21 cellular contexts compared by ENCODE assay signal in genomic region chr7:73299812-73300211, GRCh38. TPM values are rescaled to one million over a fixed set of nuclear protein-coding genes. Genes with fewer than 3 reads are reported as not detected.
"Had no signal": no experiment of that assay in that cellular context is flagged by ENCODE, and none has a peak within 500 bp of the region (broad histone marks: within the 10 kb centered on the region; RNA-seq: fewer than 3 reads in every experiment).

No MANE protein-coding gene starts in this region.

RNA-seq across cellular contexts. Expression of gene TRIM50, which starts 28.1 kb away (rescaled TPM):
- total RNA-seq: activated CD4-positive, alpha-beta memory T cell treated with anti-CD3 and anti-CD28 coated beads for 36 hours; activated CD4-positive, alpha-beta T cell treated with anti-CD3 and anti-CD28 coated beads for 36 hours; activated CD4-positive, alpha-beta T cell treated with anti-CD3 and anti-CD28 coated beads, Interleukin-2, amount 10 ng/mL, durations not matched to agents 24 days and 14 days; activated CD8-positive, alpha-beta memory T cell treated with anti-CD3 and anti-CD28 coated beads for 36 hours; activated CD8-positive, alpha-beta memory T cell treated with anti-CD3 and anti-CD28 coated beads, Interleukin-2, amount 10 ng/mL, durations not matched to agents 7 days and 5 days; activated CD8-positive, alpha-beta T cell treated with anti-CD3 and anti-CD28 coated beads, Interleukin-2, amount 10 ng/mL, durations not matched to agents 7 days and 5 days; activated naive CD4-positive, alpha-beta T cell treated with anti-CD3 and anti-CD28 coated beads for 36 hours; activated naive CD8-positive, alpha-beta T cell treated with anti-CD3 and anti-CD28 coated beads for 36 hours; activated T-helper 1 cell treated with anti-CD3 and anti-CD28 coated beads, Interleukin-12 subunit alpha, Interleukin-12 subunit beta, Interleukin-2, Interleukin-4 antibody, amounts not matched to agents 30 ng/mL and 10 ng/mL and 1 ng/mL, durations not matched to agents 14 hours and 24 hours and 36 hours; activated T-helper 2 cell treated with anti-CD3 and anti-CD28 coated beads, Interferon-gamma antibody, Interleukin-2, Interleukin-4, amounts not matched to agents 10 μg/mL and 5 μg/mL and 100 μg/mL, durations not matched to agents 14 hours and 24 hours and 36 hours; chondrocyte; endothelial cell of umbilical vein; fibroblast of lung; fibroblast of villous mesenchyme; T-helper 1 cell treated with Interleukin-12 subunit alpha and Interleukin-12 subunit beta and Interleukin-4 antibody, amounts not matched to agents 30 ng/mL and 1 ng/mL, for 36 hours had no signal
- polyA plus RNA-seq: endothelial cell of umbilical vein, fibroblast of lung had no signal

RNA-seq across cellular contexts. Expression of gene FKBP6, which starts 28.1 kb away (rescaled TPM):
- total RNA-seq: activated CD4-positive, alpha-beta memory T cell treated with anti-CD3 and anti-CD28 coated beads for 36 hours; activated CD4-positive, alpha-beta T cell treated with anti-CD3 and anti-CD28 coated beads for 36 hours; activated CD4-positive, alpha-beta T cell treated with anti-CD3 and anti-CD28 coated beads, Interleukin-2, amount 10 ng/mL, durations not matched to agents 24 days and 14 days; activated CD8-positive, alpha-beta memory T cell treated with anti-CD3 and anti-CD28 coated beads for 36 hours; activated CD8-positive, alpha-beta memory T cell treated with anti-CD3 and anti-CD28 coated beads, Interleukin-2, amount 10 ng/mL, durations not matched to agents 7 days and 5 days; activated CD8-positive, alpha-beta T cell treated with anti-CD3 and anti-CD28 coated beads, Interleukin-2, amount 10 ng/mL, durations not matched to agents 7 days and 5 days; activated naive CD4-positive, alpha-beta T cell treated with anti-CD3 and anti-CD28 coated beads for 36 hours; activated naive CD8-positive, alpha-beta T cell treated with anti-CD3 and anti-CD28 coated beads for 36 hours; activated T-helper 1 cell treated with anti-CD3 and anti-CD28 coated beads, Interleukin-12 subunit alpha, Interleukin-12 subunit beta, Interleukin-2, Interleukin-4 antibody, amounts not matched to agents 30 ng/mL and 10 ng/mL and 1 ng/mL, durations not matched to agents 14 hours and 24 hours and 36 hours; activated T-helper 2 cell treated with anti-CD3 and anti-CD28 coated beads, Interferon-gamma antibody, Interleukin-2, Interleukin-4, amounts not matched to agents 10 μg/mL and 5 μg/mL and 100 μg/mL, durations not matched to agents 14 hours and 24 hours and 36 hours; aorta; body of pancreas; chondrocyte; dermis blood vessel endothelial cell; endothelial cell of umbilical vein; esophagus squamous epithelium; fibroblast of lung; fibroblast of villous mesenchyme; gastroesophageal sphincter; T-helper 1 cell treated with Interleukin-12 subunit alpha and Interleukin-12 subunit beta and Interleukin-4 antibody, amounts not matched to agents 30 ng/mL and 1 ng/mL, for 36 hours had no signal
- polyA plus RNA-seq: esophagus, fibroblast of lung had no signal
